In the genomic region with DNA sequence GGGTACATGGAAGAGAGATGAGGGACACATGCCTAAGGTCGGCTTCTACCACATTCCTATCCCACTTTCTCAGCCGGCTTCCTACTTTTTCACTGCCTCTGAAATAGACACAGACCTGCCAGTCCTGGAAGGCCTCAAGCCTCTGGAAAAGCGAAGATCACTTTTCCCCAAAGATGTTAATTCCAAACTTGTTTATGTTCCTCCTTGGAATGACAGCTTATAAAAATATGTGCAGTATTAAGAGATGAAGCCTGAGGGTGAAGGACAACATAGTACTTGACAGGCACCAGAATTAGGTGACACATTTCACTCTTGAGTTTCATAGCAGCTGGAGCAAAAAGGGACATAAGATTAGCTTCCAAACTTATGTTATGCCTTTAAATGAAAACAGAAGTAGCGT, we compare ENCODE assay signal across 14 cellular contexts. TPM values are rescaled to one million over a fixed set of nuclear protein-coding genes. Genes with fewer than 3 reads are reported as not detected.
DNase-seq lines count a peak whose midpoint lies in the region; ATAC-seq and TF ChIP-seq lines count a peak whose summit lies in the region.
"Had no signal": no experiment of that assay in that cellular context is flagged by ENCODE, and none has a peak within 500 bp of the region (broad histone marks: within the 10 kb centered on the region; RNA-seq: fewer than 3 reads in every experiment).

No MANE protein-coding gene starts in this region.

- intact Hi-C loops in heart left ventricle (cut with DNase I) (no loop called here), left cardiac atrium (cut with DNase I) (no loop called here), esophagus muscularis mucosa (cut with DNase I) (no loop called here), psoas muscle (cut with DNase I) (no loop called here)

- TF ChIP-seq POLR2A in heart left ventricle (IDR thresholded peaks at IDR 0.05) (no peak), esophagus muscularis mucosa (IDR thresholded peaks at IDR 0.05; ENCODE audit: low read depth) (no peak), upper lobe of left lung (IDR thresholded peaks at IDR 0.05) (no peak)

- WGBS in heart left ventricle, 4 donors: 58 to 62% (median 59%) methylated on average over 4 of the region's 4 CpGs
- WGBS in esophagus muscularis mucosa: 57% methylated on average over 4 of the region's 4 CpGs
- 35 to 53% (median 44%) methylated on average over 4 of the region's 4 CpGs for WGBS in psoas muscle, 3 donors
- 59 to 77% methylated on average over 4 of the region's 4 CpGs for WGBS in upper lobe of left lung, 2 donors

- no peak for TF ChIP-seq EP300 in esophagus muscularis mucosa (IDR thresholded peaks at IDR 0.05)
- TF ChIP-seq EP300 in upper lobe of left lung (IDR thresholded peaks at IDR 0.05): no peak

- no peaks in the 10 kb centered on the region for H3K27me3 ChIP-seq in heart left ventricle
- no peaks in the 10 kb centered on the region for H3K27me3 ChIP-seq in esophagus muscularis mucosa
- H3K27me3 ChIP-seq in psoas muscle (ENCODE audit: insufficient read depth in 3 of 3, low read length in 2 of 3): no peaks in the 10 kb centered on the region
- H3K27me3 ChIP-seq in upper lobe of left lung: no peaks in the 10 kb centered on the region
- no peaks in the 10 kb centered on the region for H3K27me3 ChIP-seq in MG63

- H3K4me1 ChIP-seq in heart left ventricle: peaks cover 50 to 98% (median 96%) of the 10 kb centered on the region in 12 donors
- H3K4me1 ChIP-seq in esophagus muscularis mucosa: peaks cover 95 to 99% (median 98%) of the 10 kb centered on the region in 4 donors
- H3K4me1 ChIP-seq in psoas muscle: peaks cover 96% of the 10 kb centered on the region
- H3K4me1 ChIP-seq in upper lobe of left lung: peaks cover 89 to 95% (median 93%) of the 10 kb centered on the region in 4 donors

- no peak overlapping the region for H3K4me3 ChIP-seq in heart left ventricle
- no peak overlapping the region for H3K4me3 ChIP-seq in esophagus muscularis mucosa
- H3K4me3 ChIP-seq in psoas muscle: no peak overlapping the region
- no peak overlapping the region for H3K4me3 ChIP-seq in upper lobe of left lung
- H3K4me3 ChIP-seq in MG63: no peak overlapping the region

- TF ChIP-seq CTCF in heart left ventricle (IDR thresholded peaks at IDR 0.05): no peak
- no peak for TF ChIP-seq CTCF in esophagus muscularis mucosa (IDR thresholded peaks at IDR 0.05)
- TF ChIP-seq CTCF in psoas muscle (IDR thresholded peaks at IDR 0.05): no peak
- no peak for TF ChIP-seq CTCF in upper lobe of left lung (IDR thresholded peaks at IDR 0.05)

- H3K27ac ChIP-seq in heart left ventricle (peak overlapping the region in 11 of 12 donors; percentile 24 to 89 (median 49)), esophagus muscularis mucosa (replicated peaks in 1 of 4) (peak overlapping the region; percentile 84 to 89 (median 86)), psoas muscle (peak overlapping the region; percentile 82), upper lobe of left lung (peak overlapping the region; percentile 85 to 90 (median 86))
- H3K27ac ChIP-seq: HL-60 had no signal

- H3K9me3 ChIP-seq in heart left ventricle (no peaks in the 10 kb centered on the region), esophagus muscularis mucosa (no peaks in the 10 kb centered on the region), psoas muscle (no peaks in the 10 kb centered on the region), upper lobe of left lung (no peaks in the 10 kb centered on the region), MG63 (no peaks in the 10 kb centered on the region)

- H3K36me3 ChIP-seq in heart left ventricle: no peaks in the 10 kb centered on the region
- H3K36me3 ChIP-seq in esophagus muscularis mucosa: no peaks in the 10 kb centered on the region
- H3K36me3 ChIP-seq in psoas muscle (ENCODE audit: insufficient read depth in 1 of 2, low read depth in 1 of 2): no peaks in the 10 kb centered on the region
- H3K36me3 ChIP-seq in upper lobe of left lung: no peaks in the 10 kb centered on the region
- peaks cover 7% of the 10 kb centered on the region for H3K36me3 ChIP-seq in MG63

- DNase-seq in heart left ventricle (no peak), left cardiac atrium (no peak), esophagus muscularis mucosa (ENCODE audit: extremely low spot score) (no peak), psoas muscle (no peak), upper lobe of left lung (no peak), MG63 (no peak)
- DNase-seq: activated CD4-positive, alpha-beta T cell treated with anti-CD3 and anti-CD28 coated beads for 4 hours; CD4-positive, CD25-positive, alpha-beta regulatory T cell; cerebellar nuclear complex; hippocampal formation; Karpas-422 had no signal

- ATAC-seq in heart left ventricle: no peak
- no peak for ATAC-seq in left cardiac atrium
- no peak for ATAC-seq in psoas muscle
- no peak for ATAC-seq in upper lobe of left lung (ENCODE audit: low FRiP score in 2 of 2)
- ATAC-seq in GM21576 (IDR thresholded peaks at IDR 0.05; ENCODE audit: unreplicated experiment): no peak
- no peak for ATAC-seq in GM21529 (IDR thresholded peaks at IDR 0.05; ENCODE audit: unreplicated experiment)

RNA-seq across cellular contexts. Expression of gene FOXO3, which starts 25.2 kb away (rescaled TPM):
- total RNA-seq in heart left ventricle: 10 to 100 TPM; 26.8 to 87.9 (median 38.7) TPM
- 10 to 100 TPM; 11.6 to 39.1 TPM for polyA plus RNA-seq in heart left ventricle
- total RNA-seq in left cardiac atrium: 10 to 100 TPM; 34.0 to 38.6 TPM
- total RNA-seq in esophagus muscularis mucosa: 100 to 1,000 TPM in 3 of 4 donors, 10 to 100 TPM in 1; 92.2 to 154 (median 122) TPM
- 100 to 1,000 TPM in 3 of 4 donors, 10 to 100 TPM in 1; 28.3 to 160 (median 144) TPM for total RNA-seq in psoas muscle
- polyA plus RNA-seq in psoas muscle: 10 to 100 TPM; 20.6 to 76.5 (median 35.8) TPM
- 100 to 1,000 TPM in 1 of 6 donors, 10 to 100 TPM in 5; 52.6 to 101 (median 71.9) TPM for total RNA-seq in upper lobe of left lung
- 14.9 TPM in 2 replicates for total RNA-seq in MG63 (2014; rRNA removed; shearing (Covaris generic); ENCODE audit: low replicate concordance)
